In genomic region chr1:49339043-49339442, GRCh38 we compare ENCODE assay signal across 24 cellular contexts.
"Had no signal": no experiment of that assay in that cellular context is flagged by ENCODE, and none has a peak within 500 bp of the region (broad histone marks: within the 10 kb centered on the region; RNA-seq: fewer than 3 reads in every experiment).

No MANE protein-coding gene starts in this region.

- H3K4me1 ChIP-seq: colonic mucosa, esophagus muscularis mucosa, esophagus squamous epithelium, foreskin keratinocyte, gastrocnemius medialis, gastroesophageal sphincter, heart left ventricle, heart right ventricle had no signal

- H3K9me3 ChIP-seq: colonic mucosa, esophagus muscularis mucosa, esophagus squamous epithelium, gastrocnemius medialis, gastroesophageal sphincter, heart left ventricle, heart right ventricle had no signal

- H3K36me3 ChIP-seq: colonic mucosa, esophagus muscularis mucosa, esophagus squamous epithelium, gastrocnemius medialis, gastroesophageal sphincter, heart left ventricle, heart right ventricle had no signal

- H3K27me3 ChIP-seq: colonic mucosa, dorsolateral prefrontal cortex, esophagus muscularis mucosa, esophagus squamous epithelium, foreskin keratinocyte, gastrocnemius medialis, gastroesophageal sphincter, heart left ventricle, heart right ventricle had no signal

- H3K4me3 ChIP-seq: colonic mucosa, coronary artery, dorsolateral prefrontal cortex, esophagus muscularis mucosa, esophagus squamous epithelium, gastrocnemius medialis, gastroesophageal sphincter, heart left ventricle, heart right ventricle had no signal

- DNase-seq: colonic mucosa; cortex of kidney; dermis blood vessel endothelial cell; dorsolateral prefrontal cortex; effector CD4-positive, alpha-beta T cell; effector CD8-positive, alpha-beta T cell; effector memory CD4-positive, alpha-beta T cell; effector memory CD8-positive, alpha-beta T cell; endodermal cell; erythroblast; esophagus squamous epithelium; foreskin fibroblast; foreskin keratinocyte; foreskin melanocyte; gastrocnemius medialis; glutamatergic neuron; head of caudate nucleus; heart left ventricle; heart right ventricle had no signal

- ATAC-seq: effector memory CD8-positive, alpha-beta T cell; esophagus mucosa; foreskin keratinocyte; gastrocnemius medialis; gastroesophageal sphincter; heart left ventricle; heart right ventricle had no signal

- H3K27ac ChIP-seq: colonic mucosa, coronary artery, dorsolateral prefrontal cortex, epithelial cell of prostate, esophagus muscularis mucosa, esophagus squamous epithelium, foreskin keratinocyte, gastrocnemius medialis, gastroesophageal sphincter, heart left ventricle, heart right ventricle had no signal
